11 cellular contexts compared by ENCODE assay signal in genomic region chr13:27967736-27968315, GRCh38. TPM values are rescaled to one million over a fixed set of nuclear protein-coding genes. Genes with fewer than 3 reads are reported as not detected.
DNase-seq lines count a peak whose midpoint lies in the region; ATAC-seq and TF ChIP-seq lines count a peak whose summit lies in the region.
"Had no signal": no experiment of that assay in that cellular context is flagged by ENCODE, and none has a peak within 500 bp of the region (broad histone marks: within the 10 kb centered on the region; RNA-seq: fewer than 3 reads in every experiment).

No MANE protein-coding gene starts in this region.

- no peak overlapping the region for H2AFZ ChIP-seq in neuronal stem cell (ENCODE audit: low read length)

- H3K4me2 ChIP-seq in neuronal stem cell (ENCODE audit: insufficient read depth, low read length, poor library complexity, severe bottlenecking): peak overlapping the region; percentile 69

- H3K9me3 ChIP-seq in neuronal stem cell (replicated peaks in 1 of 2; ENCODE audit: control insufficient read depth in 2 of 2, insufficient read depth in 1 of 2, low read depth in 1 of 2, low read length in 2 of 2): peaks cover 0 to 2% of the 10 kb centered on the region in 2 donors
- H3K9me3 ChIP-seq: upper lobe of right lung had no signal

- H3K9me3 Mint-ChIP-seq in brain: peaks cover 0 to 4% (median 0%) of the 10 kb centered on the region in 5 experiments
- H3K9me3 Mint-ChIP-seq: dendritic cell treated with granulocyte-macrophage colony-stimulating factor and Interleukin-4, amounts not matched to agents 40 ng/mL and 50 ng/mL, for 4 days had no signal

- peaks cover 97% of the 10 kb centered on the region for H3K27me3 Mint-ChIP-seq in brain

- peaks cover 66 to 100% (median 86%) of the 10 kb centered on the region in 3 experiments for H3K27me3 ChIP-seq in neuronal stem cell (ENCODE audit: control insufficient read depth in 3 of 3, insufficient read depth in 3 of 3, low read depth in 1 of 3, low read length in 3 of 3)

- peak overlapping the region in 3 of 5 experiments; percentile 49 to 70 (median 67) for H3K4me3 Mint-ChIP-seq in brain

- H3K23ac ChIP-seq in neuronal stem cell (ENCODE audit: low read depth, low read length, poor library complexity): peak overlapping the region; percentile 77

- no peak for ATAC-seq in GM21576 (IDR thresholded peaks at IDR 0.05; ENCODE audit: unreplicated experiment)
- no peak for ATAC-seq in HG03159 (IDR thresholded peaks at IDR 0.05; ENCODE audit: unreplicated experiment)
- ATAC-seq: upper lobe of right lung had no signal

- H3K4me3 ChIP-seq in neuronal stem cell (ENCODE audit: low read length in 2 of 2): no peak overlapping the region
- H3K4me3 ChIP-seq: upper lobe of right lung had no signal

- no CpG with 5 or more reads among the region's 33 CpGs for WGBS in neuronal stem cell (ENCODE audit: extremely low coverage in 2 of 2, insufficient read length in 2 of 2, insufficient replicate concordance in 1 of 2), 2 donors

- peak overlapping the region; percentile 1 for H2BK15ac ChIP-seq in neuronal stem cell (ENCODE audit: low read length)

- H3K27ac ChIP-seq in neuronal stem cell (replicated peaks; ENCODE audit: low read length): no peak overlapping the region
- H3K27ac ChIP-seq: upper lobe of right lung had no signal

- H4K8ac ChIP-seq in neuronal stem cell (ENCODE audit: low read depth, low read length): no peak overlapping the region

- no peak overlapping the region for H3K4ac ChIP-seq in neuronal stem cell (ENCODE audit: low read length)

- TF ChIP-seq CTCF in brain (conservative IDR thresholded peaks at IDR 0.05): no peak

- CTCF ChIA-PET in HEK293T (lab: Yijun Ruan, JAX): interaction anchor here (0.7 to 1.7 kb wide), 4 partner anchors 14 to 605 kb away, joined by 3 to 5 read pairs (median 4); no protein-coding TSS in a partner anchor

- peak overlapping the region; percentile 17 for H3K9ac ChIP-seq in neuronal stem cell (ENCODE audit: low read depth, low read length, poor library complexity)

- H3K36me3 ChIP-seq in neuronal stem cell (replicated peaks in 1 of 2; ENCODE audit: control insufficient read depth in 2 of 2, insufficient read depth in 2 of 2, low read length in 2 of 2): no peaks in the 10 kb centered on the region
- H3K36me3 ChIP-seq: upper lobe of right lung had no signal

- no peak overlapping the region for H2BK120ac ChIP-seq in neuronal stem cell (ENCODE audit: low read depth, low read length)

- no peak overlapping the region for H2BK5ac ChIP-seq in neuronal stem cell (ENCODE audit: low read length)

- DNase-seq in NCI-H510A treated with DMSO at 0.1 percent for 48 hours (lab: John Stamatoyannopoulos, UW) (peak; percentile 43), NCI-H510A (lab: John Stamatoyannopoulos, UW) (no peak), HEK293T (ENCODE audit: extremely low spot score) (peak; percentile 41), neuronal stem cell (ENCODE audit: low spot score) (no peak), DMS153 treated with DMSO at 0.1 percent for 48 hours (lab: John Stamatoyannopoulos, UW; ENCODE audit: unreplicated experiment) (no peak)
- DNase-seq: stimulated activated CD4-positive, alpha-beta T cell treated with anti-CD3 and anti-CD28 coated beads, Interleukin-4, amount 100 ng/mL, for 4 hours; upper lobe of right lung had no signal

- no peaks in the 10 kb centered on the region for H3K36me3 Mint-ChIP-seq in brain

- H3K79me1 ChIP-seq in neuronal stem cell (ENCODE audit: low read depth, low read length): peaks cover 1% of the 10 kb centered on the region

- no peak overlapping the region for H4K91ac ChIP-seq in neuronal stem cell (ENCODE audit: low read depth, low read length, poor library complexity)

- H3K18ac ChIP-seq in neuronal stem cell (ENCODE audit: low read length): peak overlapping the region; percentile 7

- H3K4me1 ChIP-seq in neuronal stem cell (ENCODE audit: control insufficient read depth in 2 of 2, insufficient read depth in 1 of 2, low read depth in 1 of 2, low read length in 2 of 2): peaks cover 6 to 23% of the 10 kb centered on the region in 2 donors

- peaks cover 18% of the 10 kb centered on the region for H3K4me1 Mint-ChIP-seq in brain

- POLR2A ChIA-PET in HEK293T (lab: Yijun Ruan, JAX): interaction anchor here (1.1 to 2.3 kb wide), 6 partner anchors 8 to 141 kb away, joined by 4 to 10 read pairs (median 6); no protein-coding TSS in a partner anchor

- H3K27ac Mint-ChIP-seq in brain: no peak overlapping the region
- H3K27ac Mint-ChIP-seq: dendritic cell treated with granulocyte-macrophage colony-stimulating factor and Interleukin-4, amounts not matched to agents 40 ng/mL and 50 ng/mL, for 4 days had no signal

- no peak overlapping the region for H2BK12ac ChIP-seq in neuronal stem cell (ENCODE audit: low read length)

- peak overlapping the region; percentile 30 for H2AK5ac ChIP-seq in neuronal stem cell (ENCODE audit: low read depth, low read length)

- no peak overlapping the region for H3K14ac ChIP-seq in neuronal stem cell (ENCODE audit: low read length)

TF ChIP-seq in HEK293T, 16 proteins besides CTCF, POLR2A, EP300 and RAD21:
- no peak for TF ChIP-seq BHLHE40 (IDR thresholded peaks at IDR 0.05; ENCODE audit: borderline replicate concordance)
- no peak for TF ChIP-seq SP1 (IDR thresholded peaks at IDR 0.05)
- no peak for TF ChIP-seq SUZ12 (IDR thresholded peaks at IDR 0.05)
- no peak; the same call in 1 of the 2 replicates for TF ChIP-seq L3MBTL2 (conservative IDR thresholded peaks at IDR 0.05)
- TF ChIP-seq TARDBP (IDR thresholded peaks at IDR 0.05): no peak
- no peak for TF ChIP-seq LEF1 (IDR thresholded peaks at IDR 0.05; ENCODE audit: borderline replicate concordance)
- no peak for TF ChIP-seq FOXA1 (IDR thresholded peaks at IDR 0.05)
- no peak for TF ChIP-seq FOXM1 (IDR thresholded peaks at IDR 0.05; ENCODE audit: borderline replicate concordance)
- no peak for TF ChIP-seq ZNF384 (IDR thresholded peaks at IDR 0.05)
- no peak for TF ChIP-seq HDGF (IDR thresholded peaks at IDR 0.05; ENCODE audit: borderline replicate concordance)
- no peak for TF ChIP-seq PKNOX1 (IDR thresholded peaks at IDR 0.05)
- TF ChIP-seq NFRKB (IDR thresholded peaks at IDR 0.05): no peak
- TF ChIP-seq CTBP1 (IDR thresholded peaks at IDR 0.05; ENCODE audit: borderline replicate concordance): no peak
- TF ChIP-seq ARNT (IDR thresholded peaks at IDR 0.05): no peak
- TF ChIP-seq FOXK2 (IDR thresholded peaks at IDR 0.05): no peak
- no peak for TF ChIP-seq ELF4 (IDR thresholded peaks at IDR 0.05)

RNA-seq across cellular contexts. Expression of gene CDX2, which starts 1.3 kb away (rescaled TPM):
- polyA plus RNA-seq in brain (ENCODE audit: insufficient read depth, low read depth, low replicate concordance): not detected
- polyA plus RNA-seq in neuronal stem cell (2013, experiment 1 of 2): 0.03 TPM
- polyA plus RNA-seq in neuronal stem cell (2013, experiment 2 of 2): 0.03 TPM

RNA-seq across cellular contexts. Expression of gene URAD, which starts 20.7 kb away (rescaled TPM):
- not detected for polyA plus RNA-seq in brain (ENCODE audit: insufficient read depth, low read depth, low replicate concordance)
- polyA plus RNA-seq in neuronal stem cell (2013, experiment 1 of 2): not detected
- not detected for polyA plus RNA-seq in neuronal stem cell (2013, experiment 2 of 2)

RNA-seq across cellular contexts. Expression of gene PDX1, which starts 48.0 kb away (rescaled TPM):
- polyA plus RNA-seq in brain (ENCODE audit: insufficient read depth, low read depth, low replicate concordance): not detected
- polyA plus RNA-seq in neuronal stem cell (2013, experiment 1 of 2): not detected
- not detected for polyA plus RNA-seq in neuronal stem cell (2013, experiment 2 of 2)

Comparison
In these comparisons a context has a peak if more than half of its experiments do, and no peak if none do; other contexts are left out.
1. DNase-seq: peak in NCI-H510A treated with DMSO at 0.1 percent for 48 hours (single experiment) and HEK293T (single experiment); none in NCI-H510A (single experiment), neuronal stem cell (single experiment) and DMS153 treated with DMSO at 0.1 percent for 48 hours (single experiment).